ENCODE assay signal across 22 cellular contexts in genomic region chr12:126481688-126482087, GRCh38.
"Had no signal": no experiment of that assay in that cellular context is flagged by ENCODE, and none has a peak within 500 bp of the region (broad histone marks: within the 10 kb centered on the region; RNA-seq: fewer than 3 reads in every experiment).

No MANE protein-coding gene starts in this region.

- H3K4me3 ChIP-seq: esophagus squamous epithelium, lower lobe of right lung, neural progenitor cell, ovary, psoas muscle, sigmoid colon, stomach, testis, tibial artery had no signal

- H3K27me3 ChIP-seq: esophagus squamous epithelium, neural progenitor cell, ovary, sigmoid colon, stomach, testis, tibial artery had no signal

- H3K4me2 ChIP-seq: neural progenitor cell had no signal

- H3K36me3 ChIP-seq: esophagus squamous epithelium, lower lobe of right lung, neural progenitor cell, ovary, sigmoid colon, stomach, tibial artery had no signal

- H3K4me1 ChIP-seq: lower lobe of right lung, psoas muscle, stomach, testis, tibial artery had no signal

- H2AFZ ChIP-seq: neural progenitor cell had no signal

- DNase-seq: cortex of kidney; effector memory CD8-positive, alpha-beta T cell; erythroblast; esophagus squamous epithelium; foreskin melanocyte; glutamatergic neuron; immature natural killer cell; left ventricle myocardium superior; lower lobe of right lung; naive thymus-derived CD4-positive, alpha-beta T cell; ovary; psoas muscle; right cardiac atrium; sigmoid colon; stimulated activated CD4-positive, alpha-beta T cell treated with anti-CD3 and anti-CD28 coated beads, Interleukin-2, amount 100 ng/mL, for 24 hours; stimulated activated CD4-positive, alpha-beta T cell treated with anti-CD3 and anti-CD28 coated beads, Interleukin-4, amount 100 ng/mL, for 24 hours; stimulated activated naive CD4-positive, alpha-beta T cell treated with Interleukin-2 at 50 U/mL for 16 hours; stomach; testis; tibial artery had no signal

- H3K27ac ChIP-seq: esophagus squamous epithelium, lower lobe of right lung, neural progenitor cell, ovary, psoas muscle, stomach, testis, tibial artery had no signal

- ATAC-seq: effector memory CD8-positive, alpha-beta T cell; left ventricle myocardium superior; lower lobe of right lung; naive thymus-derived CD4-positive, alpha-beta T cell; psoas muscle; right cardiac atrium; stimulated activated effector memory CD8-positive, alpha-beta T cell treated with anti-CD3 and anti-CD28 coated beads, Interleukin-12 subunit alpha, Interleukin-12 subunit beta, amount 100 ng/mL, for 72 hours had no signal

- H3K9me3 ChIP-seq: esophagus squamous epithelium, ovary, sigmoid colon, stomach, testis, tibial artery had no signal
